1 cellular context compared by ENCODE assay signal in genomic region chr12:12913626-12914388, GRCh38.
TF ChIP-seq lines count a peak whose summit lies in the region.

No MANE protein-coding gene starts in this region.

TF ChIP-seq in H1, 55 proteins besides CTCF, POLR2A, EP300 and RAD21:
- TF ChIP-seq E2F6 (IDR thresholded peaks at IDR 0.05), result no peak
TF ChIP-seq in H1: peak in this region for 0.
